Comparison of ENCODE assay signal across 8 cellular contexts in genomic region chr1:212814989-212815388, GRCh38. TPM values are rescaled to one million over a fixed set of nuclear protein-coding genes. Genes with fewer than 3 reads are reported as not detected.
DNase-seq lines count a peak whose midpoint lies in the region; ATAC-seq, FAIRE-seq and TF ChIP-seq lines count a peak whose summit lies in the region.

No MANE protein-coding gene starts in this region.

- peaks cover 0 to 14% of the 10 kb centered on the region in 2 donors for H3K4me1 ChIP-seq in left lung

- H3K27me3 ChIP-seq in left lung: no peaks in the 10 kb centered on the region

- ATAC-seq in left lung: no peak
- no peak for ATAC-seq in HG03196 (IDR thresholded peaks at IDR 0.05; ENCODE audit: unreplicated experiment)
- no peak for ATAC-seq in GM18520 (IDR thresholded peaks at IDR 0.05; ENCODE audit: unreplicated experiment)
- ATAC-seq in GM21423 (IDR thresholded peaks at IDR 0.05; ENCODE audit: unreplicated experiment): no peak

- peak; percentile 93 for FAIRE-seq in TTC549 (lab: Jason Lieb, UNC)

- no peak overlapping the region for H3K27ac ChIP-seq in left lung

- in situ Hi-C loops in GM13977 (cut with MboI; ENCODE audit: low pct_unique_long_range_greater_than_20kb, low sequenced_read_pairs, unreplicated experiment): loop anchor here (10.0 kb wide), 1 partner anchor 170 kb away; no protein-coding TSS in a partner anchor

- peaks cover 0 to 12% of the 10 kb centered on the region in 2 donors for H3K36me3 ChIP-seq in left lung

- H3K4me3 ChIP-seq in AG10803 (ENCODE audit: low read length): no peak overlapping the region
- no peak overlapping the region for H3K4me3 ChIP-seq in left lung

- TF ChIP-seq CTCF in AG10803 (conservative IDR thresholded peaks at IDR 0.05; ENCODE audit: low read length) (peak; percentile 23; the same call in 1 of the 2 replicates), GM13977 (IDR thresholded peaks at IDR 0.05; ENCODE audit: extremely low read depth, insufficient read depth, missing control alignments) (peak; percentile 36), left lung (IDR thresholded peaks at IDR 0.05) (peak; percentile 13 to 19)

- no peaks in the 10 kb centered on the region for H3K9me3 ChIP-seq in left lung

- no peak for DNase-seq in AG10803 (ENCODE audit: low read depth)
- DNase-seq in GM13977 (ENCODE audit: low spot score): no peak
- DNase-seq in left lung: no peak
- no peak for DNase-seq in COLO668 (lab: John Stamatoyannopoulos, UW; ENCODE audit: unreplicated experiment)

- intact Hi-C loops in left lung (cut with DNase I): no loop called here

RNA-seq across cellular contexts. Expression of gene TATDN3, which starts 23.3 kb away (rescaled TPM):
- total RNA-seq in left lung: 10 to 100 TPM; 10.4 to 13.4 TPM

RNA-seq across cellular contexts. Expression of gene NSL1, which starts 23.4 kb away (rescaled TPM):
- 10 to 100 TPM; 31.1 to 33.5 TPM for total RNA-seq in left lung

RNA-seq across cellular contexts. Expression of gene SPATA45, which starts 32.5 kb away (rescaled TPM):
- total RNA-seq in left lung: not detected

RNA-seq across cellular contexts. Expression of gene FLVCR1, which starts 43.1 kb away (rescaled TPM):
- 10 to 100 TPM in 1 of 2 donors, 1 to 10 TPM in 1; 6.1 to 13.0 TPM for total RNA-seq in left lung
